In genomic region chr2:9838391-9838790, GRCh38 we compare ENCODE assay signal across 1 cellular context.
TF ChIP-seq lines count a peak whose summit lies in the region.

No MANE protein-coding gene starts in this region.

TF ChIP-seq in K562, 482 proteins besides CTCF, POLR2A, EP300 and RAD21:
- TF ChIP-seq ZNF512 (tag; IDR thresholded peaks at IDR 0.05), result no peak
- TF ChIP-seq ZNF316 (IDR thresholded peaks at IDR 0.05), result peak; percentile 19; the same call in 1 of the 2 replicates
- no peak for TF ChIP-seq NCOA2 (IDR thresholded peaks at IDR 0.05; ENCODE audit: partially characterized antibody in 2 of 2)
- no peak for TF ChIP-seq GTF2F1 (IDR thresholded peaks at IDR 0.05; ENCODE audit: low read depth, low read length)
- no peak for TF ChIP-seq ZNF655 (CRISPR knock-in tag; IDR thresholded peaks at IDR 0.05)
- TF ChIP-seq THAP12 (CRISPR knock-in tag; IDR thresholded peaks at IDR 0.05), result no peak
